ENCODE assay signal across 12 cellular contexts in the genomic region with DNA sequence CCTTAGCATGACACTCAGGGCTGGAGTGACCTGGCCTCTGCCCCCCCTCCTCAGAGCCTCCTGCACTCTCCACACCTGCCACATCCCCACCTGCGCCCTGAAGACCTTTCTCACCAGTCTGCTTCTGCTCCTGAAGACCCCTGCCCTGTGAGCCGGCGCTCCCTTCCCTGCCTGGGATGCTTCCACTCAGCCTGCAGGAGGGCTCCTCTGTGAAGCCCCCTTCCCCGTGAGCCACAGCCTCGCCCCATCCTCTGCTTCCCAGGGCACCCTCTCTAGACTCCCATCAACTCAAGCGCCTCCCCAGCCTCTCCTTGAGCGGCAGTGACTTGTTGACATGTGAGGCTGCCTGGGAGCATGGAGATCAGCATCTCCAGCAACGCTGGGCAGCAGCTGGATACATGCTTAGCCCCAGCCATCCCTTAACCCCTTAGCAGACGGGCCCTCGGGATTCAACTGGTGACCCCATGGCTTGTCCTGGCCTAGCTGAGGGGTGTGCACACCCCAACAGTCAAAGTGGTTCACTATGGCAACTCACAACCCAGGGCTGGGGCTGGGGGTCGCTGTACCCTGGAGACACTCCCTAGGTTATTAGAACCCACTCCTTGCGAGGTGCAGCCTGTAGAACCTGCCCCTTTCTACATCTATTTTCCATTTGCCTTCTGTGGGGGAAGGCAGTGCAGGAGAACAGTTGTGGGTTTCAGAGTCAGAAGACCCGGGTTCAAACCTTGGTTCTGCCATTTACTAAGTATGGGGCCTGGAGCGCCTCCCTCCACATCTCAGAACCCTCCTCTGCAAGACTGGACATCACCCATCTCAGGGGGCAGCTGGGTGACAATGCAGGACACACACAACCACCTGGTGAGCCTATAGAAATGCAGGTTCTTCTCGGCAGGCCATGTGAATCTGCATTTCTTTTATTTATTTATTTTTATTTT. TPM values are rescaled to one million over a fixed set of nuclear protein-coding genes. Genes with fewer than 3 reads are reported as not detected.
DNase-seq lines count a peak whose midpoint lies in the region; ATAC-seq and TF ChIP-seq lines count a peak whose summit lies in the region.
"Had no signal": no experiment of that assay in that cellular context is flagged by ENCODE, and none has a peak within 500 bp of the region (broad histone marks: within the 10 kb centered on the region; RNA-seq: fewer than 3 reads in every experiment).

No MANE protein-coding gene starts in this region.

- no peaks in the 10 kb centered on the region for H3K9me3 ChIP-seq in Panc1 (ENCODE audit: control insufficient read depth, insufficient read depth, low read depth, low read length)
- H3K9me3 ChIP-seq in transverse colon, result no peaks in the 10 kb centered on the region
- H3K9me3 ChIP-seq: left lung had no signal

- intact Hi-C loops in Panc1 (cut with micrococcal nuclease; ENCODE audit: unreplicated experiment), result loop anchor here (5.0 kb wide), 1 partner anchor 169 kb away; no protein-coding TSS in a partner anchor
- intact Hi-C loops in transverse colon (cut with DNase I; ENCODE audit: low total_unique reads), result loop anchor here (10.0 kb wide), 1 partner anchor 138 kb away; no protein-coding TSS in a partner anchor

- H3K27ac ChIP-seq in Panc1 (ENCODE audit: low read length), result no peak overlapping the region
- H3K27ac ChIP-seq in transverse colon, result peak overlapping the region in 1 of 4 donors; percentile 80

- no peaks in the 10 kb centered on the region for H3K27me3 Mint-ChIP-seq in activated T-cell treated with anti-CD3 and anti-CD28 coated beads, Interleukin-2, amount 50 U/mL, for 72 hours (ENCODE audit: low read depth)
- H3K27me3 Mint-ChIP-seq in stimulated activated memory B cell treated with anti-CD40 and anti-IgM and Interleukin-4, amounts not matched to agents 10 μg/mL and 1 μg/mL and 100 μg/mL, for 72 hours, result peaks cover 9% of the 10 kb centered on the region

- H3K27me3 ChIP-seq in Panc1 (ENCODE audit: control insufficient read depth, insufficient read depth, low read length) (no peaks in the 10 kb centered on the region), transverse colon (peaks cover 3% of the 10 kb centered on the region)
- H3K27me3 ChIP-seq: left lung had no signal

- TSS peak; percentile 83 for BruUV-seq in Panc1 (replicated peaks; lab: Mats Ljungman, UMichigan)

- TF ChIP-seq EP300 in transverse colon (IDR thresholded peaks at IDR 0.05; ENCODE audit: low read depth), result no peak

- CTCF ChIA-PET in Panc1 (lab: Charles Lee), result interaction anchor here (1.7 kb wide), 1 partner anchor 17 kb away, joined by 5 read pairs; no protein-coding TSS in a partner anchor

- H3K36me3 ChIP-seq in Panc1 (ENCODE audit: control insufficient read depth, insufficient read depth, low read length), result no peaks in the 10 kb centered on the region
- no peaks in the 10 kb centered on the region for H3K36me3 ChIP-seq in transverse colon
- H3K36me3 ChIP-seq: left lung had no signal

- in situ Hi-C loops in Panc1 (cut with HindIII; ENCODE audit: low pct_unique_long_range_greater_than_20kb, low sequenced_read_pairs), result no loop called here
- in situ Hi-C loops in transverse colon (cut with MboI; ENCODE audit: low pct_ligation_motif_present in 1 of 4, low pct_unique_long_range_greater_than_20kb in 1 of 4, low sequenced_read_pairs in 3 of 4), result no loop called here

- peak overlapping the region; percentile 29 for H3K27ac Mint-ChIP-seq in activated T-cell treated with anti-CD3 and anti-CD28 coated beads, Interleukin-2, amount 50 U/mL, for 72 hours
- peak overlapping the region; percentile 7 for H3K27ac Mint-ChIP-seq in stimulated activated memory B cell treated with anti-CD40 and anti-IgM and Interleukin-4, amounts not matched to agents 10 μg/mL and 1 μg/mL and 100 μg/mL, for 72 hours

- peaks cover 0 to 2% of the 10 kb centered on the region in 2 donors for H3K36me3 Mint-ChIP-seq in activated T-cell treated with anti-CD3 and anti-CD28 coated beads, Interleukin-2, amount 50 U/mL, for 72 hours (ENCODE audit: insufficient read depth in 2 of 2)
- H3K36me3 Mint-ChIP-seq in stimulated activated memory B cell treated with anti-CD40 and anti-IgM and Interleukin-4, amounts not matched to agents 10 μg/mL and 1 μg/mL and 100 μg/mL, for 72 hours, result no peaks in the 10 kb centered on the region

- DNase-seq in activated T-cell treated with anti-CD3 and anti-CD28 coated beads, Interleukin-2, amount 50 U/mL, for 72 hours, result no peak
- DNase-seq in activated T-cell treated with anti-CD3 and anti-CD28 coated beads for 4 hours, result no peak
- DNase-seq in Panc1 (ENCODE audit: low read depth, low spot score), result no peak
- peak; percentile 11 for DNase-seq in effector CD8-positive, alpha-beta T cell (lab: John Stamatoyannopoulos, UW)
- no peak for DNase-seq in transverse colon
- no peak for DNase-seq in inferior parietal cortex (ENCODE audit: extremely low spot score)
- DNase-seq: HCEC 1CT, NCI-H526 treated with DMSO at 0.1 percent for 48 hours had no signal

- peaks cover 2% of the 10 kb centered on the region in 2 donors for H3K9me3 Mint-ChIP-seq in activated T-cell treated with anti-CD3 and anti-CD28 coated beads, Interleukin-2, amount 50 U/mL, for 72 hours
- no peaks in the 10 kb centered on the region for H3K9me3 Mint-ChIP-seq in stimulated activated memory B cell treated with anti-CD40 and anti-IgM and Interleukin-4, amounts not matched to agents 10 μg/mL and 1 μg/mL and 100 μg/mL, for 72 hours

- TF ChIP-seq CTCF in Panc1 (IDR thresholded peaks at IDR 0.05) (no peak), transverse colon (IDR thresholded peaks at IDR 0.05) (no peak)

- TF ChIP-seq POLR2A in transverse colon (IDR thresholded peaks at IDR 0.05), result no peak

- H3K4me1 ChIP-seq in Panc1 (ENCODE audit: control insufficient read depth, insufficient read depth, low read length) (peaks cover 27% of the 10 kb centered on the region), transverse colon (peaks cover 0 to 31% (median 26%) of the 10 kb centered on the region in 4 donors)

- POLR2A ChIA-PET in Panc1 (lab: Charles Lee), result no interaction called here

- peak overlapping the region; percentile 67 to 86 for H3K4me3 Mint-ChIP-seq in activated T-cell treated with anti-CD3 and anti-CD28 coated beads, Interleukin-2, amount 50 U/mL, for 72 hours
- H3K4me3 Mint-ChIP-seq in stimulated activated memory B cell treated with anti-CD40 and anti-IgM and Interleukin-4, amounts not matched to agents 10 μg/mL and 1 μg/mL and 100 μg/mL, for 72 hours, result peak overlapping the region; percentile 57

- 74% methylated on average over 15 of the region's 15 CpGs; no CpG with 5 or more reads in 1 of the 2 donors for WGBS in transverse colon (ENCODE audit: low coverage in 1 of 2), 2 donors

- H3K4me3 ChIP-seq in Panc1 (ENCODE audit: low read depth in 2 of 2, low read length in 2 of 2) (no peak overlapping the region), transverse colon (no peak overlapping the region)

- peak in 1 of 2 donors; percentile 1 for ATAC-seq in activated T-cell treated with anti-CD3 and anti-CD28 coated beads, Interleukin-2, amount 50 U/mL, for 72 hours (replicated peaks in 1 of 2)
- ATAC-seq in Panc1 (no peak), GM21447 (IDR thresholded peaks at IDR 0.05; ENCODE audit: unreplicated experiment) (no peak)
- ATAC-seq in stimulated activated memory B cell treated with anti-CD40 and anti-IgM and Interleukin-4, amounts not matched to agents 10 μg/mL and 1 μg/mL and 100 μg/mL, for 72 hours, result peak; percentile 25
- ATAC-seq: left lung had no signal

- H3K4me1 Mint-ChIP-seq in activated T-cell treated with anti-CD3 and anti-CD28 coated beads, Interleukin-2, amount 50 U/mL, for 72 hours (ENCODE audit: low read depth), result peaks cover 63% of the 10 kb centered on the region
- H3K4me1 Mint-ChIP-seq in stimulated activated memory B cell treated with anti-CD40 and anti-IgM and Interleukin-4, amounts not matched to agents 10 μg/mL and 1 μg/mL and 100 μg/mL, for 72 hours, result peaks cover 48% of the 10 kb centered on the region

RNA-seq across cellular contexts. Expression of a gene that starts 21.5 kb away (rescaled TPM):
- total RNA-seq in activated T-cell treated with anti-CD3 and anti-CD28 coated beads, Interleukin-2, amount 50 U/mL, for 72 hours, result not detected
- total RNA-seq in Panc1 (2021; ENCODE audit: unreplicated experiment) (not detected), transverse colon (not detected)
- not detected for polyA plus RNA-seq in Panc1 (2012; ENCODE audit: insufficient read length)
- total RNA-seq: left lung, renal cortical epithelial cell had no signal

RNA-seq across cellular contexts. Expression of a gene that starts 38.9 kb away (rescaled TPM):
- 100 to 1,000 TPM in 1 of 2 donors, 10 to 100 TPM in 1; 78.9 to 104 TPM for total RNA-seq in activated T-cell treated with anti-CD3 and anti-CD28 coated beads, Interleukin-2, amount 50 U/mL, for 72 hours
- 119 TPM for total RNA-seq in Panc1 (2021; ENCODE audit: unreplicated experiment)
- 53.0 TPM for polyA plus RNA-seq in Panc1 (2012; ENCODE audit: insufficient read length)
- 1 to 10 TPM; 1.2 to 7.9 (median 3.6) TPM for total RNA-seq in transverse colon

Comparison
In these comparisons a context has a peak if more than half of its experiments do, and no peak if none do; other contexts are left out.
1. RNA of a gene that starts 38.9 kb away (total RNA-seq): 119 TPM in Panc1 (single experiment) and 78.9 to 104 TPM in activated T-cell treated with anti-CD3 and anti-CD28 coated beads, Interleukin-2, amount 50 U/mL, for 72 hours; 1.2 to 7.9 TPM in transverse colon; every median in the first group is over 4 times any median in the second.